Comparison of ENCODE assay signal across 9 cellular contexts in genomic region chr9:69919461-69920061, GRCh38.
A peak's percentile ranks its signal among the peaks of the same experiment; 100 is the strongest.
DNase-seq lines count a peak whose midpoint lies in the region; ATAC-seq and TF ChIP-seq lines count a peak whose summit lies in the region.
"Had no signal": no experiment of that assay in that cellular context is flagged by ENCODE, and none has a peak within 500 bp of the region (broad histone marks: within the 10 kb centered on the region; RNA-seq: fewer than 3 reads in every experiment).

No MANE protein-coding gene starts in this region.

- CTCF ChIA-PET in Calu3 (lab: Charles Lee) = no interaction called here

- H3K27ac Mint-ChIP-seq in Calu3 (ENCODE audit: unreplicated experiment) = no peak overlapping the region

- no peaks in the 10 kb centered on the region for H3K4me1 Mint-ChIP-seq in Calu3 (ENCODE audit: low read depth, unreplicated experiment)

- no peaks in the 10 kb centered on the region for H3K36me3 Mint-ChIP-seq in Calu3 (ENCODE audit: insufficient read depth, unreplicated experiment)

- no peaks in the 10 kb centered on the region for H3K9me3 ChIP-seq in ascending aorta
- H3K9me3 ChIP-seq in spleen = no peaks in the 10 kb centered on the region
- H3K9me3 ChIP-seq: SJSA1 had no signal

- H3K4me3 Mint-ChIP-seq in Calu3 (ENCODE audit: low read depth, unreplicated experiment) = no peak overlapping the region

- DNase-seq in Calu3 (no peak), NCI-H2227 (lab: John Stamatoyannopoulos, UW; ENCODE audit: unreplicated experiment) (peak; percentile 65), ascending aorta (ENCODE audit: low spot score in 2 of 2) (no peak), hepatic stellate cell (ENCODE audit: low spot score) (peak; percentile 40), spleen (no peak), T-helper 9 cell (no peak)

- H3K4me3 ChIP-seq in ascending aorta (no peak overlapping the region), spleen (no peak overlapping the region)
- H3K4me3 ChIP-seq: SJSA1 had no signal

- no peaks in the 10 kb centered on the region for H3K27me3 ChIP-seq in ascending aorta
- peaks cover 0 to 18% (median 0%) of the 10 kb centered on the region in 7 donors for H3K27me3 ChIP-seq in spleen (replicated peaks in 1 of 7)
- H3K27me3 ChIP-seq: SJSA1 had no signal

- 12 to 26% (median 13%) methylated on average over 2 of the region's 2 CpGs for WGBS in spleen, 5 donors

- no peaks in the 10 kb centered on the region for H3K27me3 Mint-ChIP-seq in Calu3 (ENCODE audit: unreplicated experiment)

- BruUV-seq in Calu3 (replicated peaks; lab: Mats Ljungman, UMichigan) = no TSS peak

- intact Hi-C loops in Calu3 (cut with micrococcal nuclease; ENCODE audit: unreplicated experiment) = loop anchor here (1.0 to 10.0 kb wide), 4 partner anchors 21 to 365 kb away; partner anchors contain the start of gene APBA1
- intact Hi-C loops in ascending aorta (cut with DNase I) = loop anchor here (2.0 kb wide), 1 partner anchor 497 kb away; no protein-coding TSS in a partner anchor
- intact Hi-C loops in spleen (cut with DNase I; ENCODE audit: low total_unique reads) = loop anchor here (10.0 kb wide), 1 partner anchor 495 kb away; no protein-coding TSS in a partner anchor

- peak; percentile 50 for TF ChIP-seq CTCF in Calu3 (IDR thresholded peaks at IDR 0.05; ENCODE audit: unreplicated experiment)
- TF ChIP-seq CTCF in ascending aorta (IDR thresholded peaks at IDR 0.05) = peak; percentile 39 to 60 (median 55)
- peak in 9 of 11 experiments; percentile 19 to 67 (median 54) for TF ChIP-seq CTCF in spleen (IDR thresholded peaks at IDR 0.05 in 8 of 11, conservative IDR thresholded peaks at IDR 0.05 in 3 of 11)

- H3K36me3 ChIP-seq in ascending aorta = no peaks in the 10 kb centered on the region
- no peaks in the 10 kb centered on the region for H3K36me3 ChIP-seq in spleen
- H3K36me3 ChIP-seq: SJSA1 had no signal

- peak; percentile 91 for ATAC-seq in GM19023 (IDR thresholded peaks at IDR 0.05; ENCODE audit: unreplicated experiment)
- ATAC-seq in HG03139 (IDR thresholded peaks at IDR 0.05; ENCODE audit: unreplicated experiment) = peak; percentile 73

- TF ChIP-seq POLR2A in spleen (IDR thresholded peaks at IDR 0.05) = no peak

- H3K4me1 ChIP-seq in ascending aorta = no peaks in the 10 kb centered on the region
- H3K4me1 ChIP-seq in spleen = no peaks in the 10 kb centered on the region

- H3K9me3 Mint-ChIP-seq in Calu3 (ENCODE audit: low read depth, unreplicated experiment) = no peaks in the 10 kb centered on the region

- H3K27ac ChIP-seq in ascending aorta = no peak overlapping the region
- H3K27ac ChIP-seq in spleen = no peak overlapping the region
- H3K27ac ChIP-seq: SJSA1 had no signal

Comparison
In these comparisons a context has a peak if more than half of its experiments do, and no peak if none do; other contexts are left out.
1. DNase-seq: peak in NCI-H2227 (single experiment) and hepatic stellate cell (single experiment); none in Calu3 (single experiment), ascending aorta (0 of 2), spleen (single experiment) and T-helper 9 cell (single experiment).
2. Peak in every context shown above with its lines, with median percentiles within 50 percentile points of each other: CTCF ChIP-seq.